27 cellular contexts compared by ENCODE assay signal in genomic region chr13:101634142-101634541, GRCh38.
DNase-seq lines count a peak whose midpoint lies in the region; ATAC-seq, FAIRE-seq and TF ChIP-seq lines count a peak whose summit lies in the region.
"Had no signal": no experiment of that assay in that cellular context is flagged by ENCODE, and none has a peak within 500 bp of the region (broad histone marks: within the 10 kb centered on the region; RNA-seq: fewer than 3 reads in every experiment).

No MANE protein-coding gene starts in this region.

- H3K27ac Mint-ChIP-seq in activated T-helper 1 cell treated with anti-CD3 and anti-CD28 coated beads, Interleukin-12 subunit alpha, Interleukin-12 subunit beta, Interleukin-2, Interleukin-4 antibody, amounts not matched to agents 30 ng/mL and 10 ng/mL and 1 ng/mL, durations not matched to agents 14 hours and 24 hours and 36 hours: no peak overlapping the region
- H3K27ac Mint-ChIP-seq: B cell; CD4-positive, alpha-beta T cell; CD8-positive, alpha-beta T cell had no signal

- H3K36me3 ChIP-seq in liver (ENCODE audit: control insufficient read depth in 4 of 4, insufficient read depth in 3 of 4, low read depth in 1 of 4, low read length in 3 of 4) (no peaks in the 10 kb centered on the region), HepG2 (replicated peaks in 1 of 2; ENCODE audit: control insufficient read depth in 1 of 2, insufficient read depth in 2 of 2, low read length in 2 of 2) (no peaks in the 10 kb centered on the region), endocrine pancreas (ENCODE audit: control insufficient read depth, insufficient read depth, low read length) (no peaks in the 10 kb centered on the region), right lobe of liver (no peaks in the 10 kb centered on the region)
- H3K36me3 ChIP-seq: BLaER1 treated with 17β-estradiol and CSF1 and Interleukin-3, amounts not matched to agents 10 nM and 100 nM had no signal

- H3K36me3 Mint-ChIP-seq in activated T-helper 1 cell treated with anti-CD3 and anti-CD28 coated beads, Interleukin-12 subunit alpha, Interleukin-12 subunit beta, Interleukin-2, Interleukin-4 antibody, amounts not matched to agents 30 ng/mL and 10 ng/mL and 1 ng/mL, durations not matched to agents 14 hours and 24 hours and 36 hours (ENCODE audit: low read depth): peaks cover 2% of the 10 kb centered on the region
- H3K36me3 Mint-ChIP-seq: CD8-positive, alpha-beta T cell had no signal

- no peaks in the 10 kb centered on the region for H3K27me3 ChIP-seq in liver (ENCODE audit: control insufficient read depth in 4 of 4, insufficient read depth in 4 of 4, low read length in 3 of 4)
- no peaks in the 10 kb centered on the region for H3K27me3 ChIP-seq in HepG2 (ENCODE audit: control insufficient read depth in 1 of 2, insufficient read depth in 2 of 2, low read length in 2 of 2)
- no peaks in the 10 kb centered on the region for H3K27me3 ChIP-seq in endocrine pancreas (ENCODE audit: control insufficient read depth, insufficient read depth, low read length)
- H3K27me3 ChIP-seq in right lobe of liver: no peaks in the 10 kb centered on the region
- H3K27me3 ChIP-seq: BLaER1 treated with 17β-estradiol and CSF1 and Interleukin-3, amounts not matched to agents 10 nM and 100 nM had no signal

- POLR2A ChIA-PET in HepG2 (lab: Yijun Ruan, JAX): no interaction called here

- intact Hi-C loops in HepG2 (cut with micrococcal nuclease; ENCODE audit: unreplicated experiment) (no loop called here), right lobe of liver (cut with DNase I) (no loop called here)
- intact Hi-C loops in activated T-helper 1 cell treated with anti-CD3 and anti-CD28 coated beads, Interleukin-12 subunit alpha, Interleukin-12 subunit beta, Interleukin-2, Interleukin-4 antibody, amounts not matched to agents 30 ng/mL and 10 ng/mL and 1 ng/mL, durations not matched to agents 14 hours and 24 hours and 36 hours (cut with micrococcal nuclease): loop anchor here (10.0 kb wide), 1 partner anchor 61 kb away; no protein-coding TSS in a partner anchor

- H3K9ac ChIP-seq in liver (ENCODE audit: low read depth in 1 of 2, low read length in 2 of 2) (no peak overlapping the region), HepG2 (ENCODE audit: insufficient read depth, low read depth, low read length) (no peak overlapping the region), endocrine pancreas (ENCODE audit: control insufficient read depth, insufficient read depth, low read length) (no peak overlapping the region)
- H3K9ac ChIP-seq: BLaER1 treated with 17β-estradiol and CSF1 and Interleukin-3, amounts not matched to agents 10 nM and 100 nM had no signal

- H3K4me3 ChIP-seq in liver (ENCODE audit: low read depth in 1 of 3, low read length in 3 of 3): no peak overlapping the region
- no peak overlapping the region for H3K4me3 ChIP-seq in HepG2 (replicated peaks in 1 of 3; ENCODE audit: insufficient read depth in 1 of 3, low read depth in 2 of 3, low read length in 3 of 3)
- peak overlapping the region; percentile 31 for H3K4me3 ChIP-seq in endocrine pancreas (ENCODE audit: control insufficient read depth, insufficient read depth, low read length)
- no peak overlapping the region for H3K4me3 ChIP-seq in right lobe of liver
- H3K4me3 ChIP-seq: A549; BLaER1 treated with 17β-estradiol and CSF1 and Interleukin-3, amounts not matched to agents 10 nM and 100 nM; GM12878 had no signal

- no peaks in the 10 kb centered on the region for H3K79me2 ChIP-seq in HepG2 (ENCODE audit: insufficient read depth, low read length)

- DNase-seq in HepG2 (ENCODE audit: low spot score): no peak
- DNase-seq in H54 (ENCODE audit: insufficient read length, low spot score): no peak
- no peak for DNase-seq in right lobe of liver
- DNase-seq in D721Med (ENCODE audit: insufficient read length, low spot score): no peak
- DNase-seq in NCI-H510A (lab: John Stamatoyannopoulos, UW): no peak
- no peak for DNase-seq in activated T-helper 1 cell treated with anti-CD3 and anti-CD28 coated beads, Interleukin-12 subunit alpha, Interleukin-12 subunit beta, Interleukin-2, Interleukin-4 antibody, amounts not matched to agents 30 ng/mL and 10 ng/mL and 1 ng/mL, durations not matched to agents 14 hours and 24 hours and 36 hours (ENCODE audit: low spot score)
- DNase-seq: 8988T; AML-193; Caco-2; Calu3; CD4-positive, alpha-beta T cell; CD8-positive, alpha-beta T cell; DMS 273 treated with DMSO at 0.1 percent for 48 hours; DMS153; DMS53; DMS79; DND-41; EL; GDM1 had no signal

- no peaks in the 10 kb centered on the region for H3K9me3 Mint-ChIP-seq in activated T-helper 1 cell treated with anti-CD3 and anti-CD28 coated beads, Interleukin-12 subunit alpha, Interleukin-12 subunit beta, Interleukin-2, Interleukin-4 antibody, amounts not matched to agents 30 ng/mL and 10 ng/mL and 1 ng/mL, durations not matched to agents 14 hours and 24 hours and 36 hours
- H3K9me3 Mint-ChIP-seq: CD4-positive, alpha-beta T cell; CD8-positive, alpha-beta T cell had no signal

- no peak for TF ChIP-seq POLR2A in HepG2 (IDR thresholded peaks at IDR 0.05; ENCODE audit: insufficient read depth in 1 of 2, low read depth in 2 of 2, low read length in 2 of 2)
- TF ChIP-seq POLR2A in H54 (IDR thresholded peaks at IDR 0.05; ENCODE audit: low read depth, low read length): no peak
- no peak for TF ChIP-seq POLR2A in right lobe of liver (IDR thresholded peaks at IDR 0.05)

- H2AFZ ChIP-seq in HepG2 (ENCODE audit: low read length): no peak overlapping the region

- TF ChIP-seq EP300 in HepG2 (IDR thresholded peaks at IDR 0.05; ENCODE audit: low read depth in 2 of 2, low read length in 2 of 2) (no peak), HepG2 (CRISPR knock-in tag; IDR thresholded peaks at IDR 0.05; ENCODE audit: borderline replicate concordance) (no peak)

- H3K4me1 Mint-ChIP-seq in activated T-helper 1 cell treated with anti-CD3 and anti-CD28 coated beads, Interleukin-12 subunit alpha, Interleukin-12 subunit beta, Interleukin-2, Interleukin-4 antibody, amounts not matched to agents 30 ng/mL and 10 ng/mL and 1 ng/mL, durations not matched to agents 14 hours and 24 hours and 36 hours (ENCODE audit: low read depth): no peaks in the 10 kb centered on the region
- H3K4me1 Mint-ChIP-seq: B cell had no signal

- H3K9me3 ChIP-seq in liver (ENCODE audit: control insufficient read depth in 4 of 4, low read length in 3 of 4): no peaks in the 10 kb centered on the region
- H3K9me3 ChIP-seq in HepG2 (ENCODE audit: low read length): no peaks in the 10 kb centered on the region
- no peaks in the 10 kb centered on the region for H3K9me3 ChIP-seq in endocrine pancreas (ENCODE audit: control insufficient read depth, low read length)
- H3K9me3 ChIP-seq in right lobe of liver: no peaks in the 10 kb centered on the region
- H3K9me3 ChIP-seq: A549; BLaER1 treated with 17β-estradiol and CSF1 and Interleukin-3, amounts not matched to agents 10 nM and 100 nM; Caco-2 had no signal

- ATAC-seq in HepG2 (no peak), right lobe of liver (peak; percentile 50 to 83 (median 64))
- ATAC-seq: A549; CD8-positive, alpha-beta T cell; GM12878 had no signal

- CTCF ChIA-PET in HepG2 (lab: Yijun Ruan, JAX; ENCODE audit: low intra/inter-chr PET ratio, low total read pairs): no interaction called here

- in situ Hi-C loops in HepG2 (cut with HindIII; ENCODE audit: extremely low pct_ligation_motif_present, low pct_unique_long_range_greater_than_20kb): no loop called here

- peaks cover 0 to 6% (median 1%) of the 10 kb centered on the region in 4 donors for H3K4me1 ChIP-seq in liver (ENCODE audit: control insufficient read depth in 4 of 4, insufficient read depth in 4 of 4, low read length in 3 of 4)
- no peaks in the 10 kb centered on the region for H3K4me1 ChIP-seq in HepG2 (ENCODE audit: insufficient read depth, low read length)
- no peaks in the 10 kb centered on the region for H3K4me1 ChIP-seq in endocrine pancreas (ENCODE audit: control insufficient read depth, insufficient read depth, low read length)
- H3K4me1 ChIP-seq in right lobe of liver: no peaks in the 10 kb centered on the region
- H3K4me1 ChIP-seq: Caco-2 had no signal

- H3K27ac ChIP-seq in liver (ENCODE audit: low read depth in 1 of 2, low read length in 2 of 2) (peak overlapping the region in 1 of 2 donors; percentile 6), HepG2 (ENCODE audit: extremely low read length, insufficient read depth, low read length) (no peak overlapping the region), right lobe of liver (no peak overlapping the region)
- H3K27ac ChIP-seq: A549; BLaER1 treated with 17β-estradiol and CSF1 and Interleukin-3, amounts not matched to agents 10 nM and 100 nM; C4-2B had no signal

- FAIRE-seq in HepG2 (lab: Jason Lieb, UNC): no peak
- peak; percentile 92 for FAIRE-seq in H54 (lab: Jason Lieb, UNC)
- no peak for FAIRE-seq in D721Med (lab: Jason Lieb, UNC)
- FAIRE-seq: A549, GM12878, GM12892 had no signal

- H3K4me2 ChIP-seq in HepG2 (ENCODE audit: low read depth, low read length): no peak overlapping the region
- H3K4me2 ChIP-seq: A549; BLaER1 treated with 17β-estradiol and CSF1 and Interleukin-3, amounts not matched to agents 10 nM and 100 nM had no signal

- BruUV-seq in HepG2 (replicated peaks; lab: Mats Ljungman, UMichigan): no TSS peak

- H4K20me1 ChIP-seq in HepG2 (ENCODE audit: insufficient read depth, low read length): no peaks in the 10 kb centered on the region
- H4K20me1 ChIP-seq: BLaER1 treated with 17β-estradiol and CSF1 and Interleukin-3, amounts not matched to agents 10 nM and 100 nM had no signal

- H3K4me3 Mint-ChIP-seq in activated T-helper 1 cell treated with anti-CD3 and anti-CD28 coated beads, Interleukin-12 subunit alpha, Interleukin-12 subunit beta, Interleukin-2, Interleukin-4 antibody, amounts not matched to agents 30 ng/mL and 10 ng/mL and 1 ng/mL, durations not matched to agents 14 hours and 24 hours and 36 hours: no peak overlapping the region
- H3K4me3 Mint-ChIP-seq: B cell; CD4-positive, alpha-beta T cell; CD8-positive, alpha-beta T cell had no signal

- 66% methylated on average over 2 of the region's 2 CpGs for WGBS in liver
- WGBS in HepG2 (ENCODE audit: low lambda C conversion rate): 0% methylated on average over 2 of the region's 2 CpGs
- 36% methylated on average over 2 of the region's 2 CpGs for WGBS in right lobe of liver (ENCODE audit: insufficient coverage, low coverage, low lambda C conversion rate, missing lambda C conversion rate)

- TF ChIP-seq CTCF in liver (IDR thresholded peaks at IDR 0.05; ENCODE audit: low read depth, low read length, missing input control) (no peak), HepG2 (CRISPR knock-in tag; IDR thresholded peaks at IDR 0.05) (no peak), right lobe of liver (IDR thresholded peaks at IDR 0.05) (no peak), D721Med (IDR thresholded peaks at IDR 0.05; ENCODE audit: insufficient read depth, missing control alignments) (no peak)

- peaks cover 26% of the 10 kb centered on the region for H3K27me3 Mint-ChIP-seq in activated T-helper 1 cell treated with anti-CD3 and anti-CD28 coated beads, Interleukin-12 subunit alpha, Interleukin-12 subunit beta, Interleukin-2, Interleukin-4 antibody, amounts not matched to agents 30 ng/mL and 10 ng/mL and 1 ng/mL, durations not matched to agents 14 hours and 24 hours and 36 hours (ENCODE audit: insufficient read depth)

- TF ChIP-seq RAD21 in liver (IDR thresholded peaks at IDR 0.05) (no peak), HepG2 (CRISPR knock-in tag; IDR thresholded peaks at IDR 0.05) (no peak)

TF ChIP-seq in liver, 16 proteins besides CTCF, POLR2A, EP300 and RAD21 (continues in another document):
- TF ChIP-seq JUND (IDR thresholded peaks at IDR 0.05): no peak

TF ChIP-seq in HepG2, 621 proteins besides CTCF, POLR2A, EP300 and RAD21 (continues in another document):
- TF ChIP-seq ZNF7 (CRISPR knock-in tag; IDR thresholded peaks at IDR 0.05): no peak
